Comparison of ENCODE assay signal across 14 cellular contexts in the genomic region with DNA sequence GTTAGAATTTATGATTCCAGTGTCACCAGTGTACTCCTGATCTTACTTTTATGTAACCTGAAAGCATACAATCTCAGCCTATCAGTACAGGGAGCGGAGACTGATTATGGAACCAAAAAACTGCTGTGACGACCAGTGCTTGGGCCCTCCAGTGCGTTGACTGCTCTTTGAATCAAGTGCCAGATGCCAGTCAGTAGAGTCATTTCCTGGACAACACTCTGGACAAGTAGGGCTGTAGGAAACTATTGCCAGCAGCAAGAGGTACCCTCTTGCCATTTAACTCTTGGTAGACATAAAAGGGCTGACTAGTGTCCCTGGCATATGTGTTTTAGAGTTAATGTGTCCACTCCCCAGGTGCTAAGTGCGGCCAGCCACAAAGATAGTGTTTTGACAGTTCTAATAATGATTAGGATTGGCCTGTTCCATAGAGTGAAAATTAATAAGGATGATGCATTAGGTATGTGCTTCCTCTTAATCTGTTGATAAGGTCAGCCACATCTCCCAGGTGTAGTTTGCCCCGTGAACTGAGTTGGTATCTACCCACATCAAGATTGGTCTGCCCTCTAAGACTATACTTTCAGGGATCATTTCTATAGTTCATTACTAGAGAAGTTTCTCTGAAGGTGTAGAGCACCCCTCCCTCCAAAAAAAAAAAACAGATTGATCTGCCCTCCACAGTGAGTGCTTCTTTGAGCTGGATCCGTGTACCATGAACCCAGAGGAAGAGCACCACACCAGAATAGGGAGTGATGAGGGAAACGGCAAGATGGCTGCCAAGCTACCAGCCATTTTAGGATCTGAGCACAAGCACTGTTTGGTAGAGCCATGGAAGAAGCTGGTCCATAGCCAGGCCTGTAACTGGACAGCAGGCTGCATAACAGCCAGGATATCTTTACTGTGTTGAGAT. TPM values are rescaled to one million over a fixed set of nuclear protein-coding genes. Genes with fewer than 3 reads are reported as not detected.
DNase-seq lines count a peak whose midpoint lies in the region; ATAC-seq, FAIRE-seq and TF ChIP-seq lines count a peak whose summit lies in the region.
"Had no signal": no experiment of that assay in that cellular context is flagged by ENCODE, and none has a peak within 500 bp of the region (broad histone marks: within the 10 kb centered on the region; RNA-seq: fewer than 3 reads in every experiment).

No MANE protein-coding gene starts in this region.

- no peak overlapping the region for H2AFZ ChIP-seq in endothelial cell of umbilical vein (ENCODE audit: low read depth, low read length)
- H2AFZ ChIP-seq in osteoblast (ENCODE audit: low read length): no peak overlapping the region

- peak; percentile 97 for FAIRE-seq in endothelial cell of umbilical vein (lab: Jason Lieb, UNC)
- FAIRE-seq: G401.6 had no signal

- H3K4me3 ChIP-seq in Panc1 (ENCODE audit: low read depth in 2 of 2, low read length in 2 of 2) (no peak overlapping the region), endothelial cell of umbilical vein (replicated peaks in 1 of 3; ENCODE audit: insufficient read depth in 1 of 3, low read depth in 1 of 3, low read length in 3 of 3) (no peak overlapping the region), osteoblast (ENCODE audit: insufficient read depth, low read length) (no peak overlapping the region)

- H3K36me3 ChIP-seq in Panc1 (ENCODE audit: control insufficient read depth, insufficient read depth, low read length) (no peaks in the 10 kb centered on the region; the same call in 1 of the 2 replicates), endothelial cell of umbilical vein (ENCODE audit: control insufficient read depth in 2 of 2, extremely low read depth in 1 of 2, insufficient read depth in 2 of 2, low read length in 2 of 2) (peaks cover 13 to 14% of the 10 kb centered on the region in 2 experiments), osteoblast (ENCODE audit: insufficient read depth, low read length) (peaks cover 23% of the 10 kb centered on the region)

- TF ChIP-seq CTCF in Panc1 (IDR thresholded peaks at IDR 0.05) (no peak), endothelial cell of umbilical vein (IDR thresholded peaks at IDR 0.05; ENCODE audit: extremely low read depth in 1 of 2, insufficient read depth in 1 of 2, low read depth in 1 of 2, low read length in 2 of 2) (no peak), osteoblast (IDR thresholded peaks at IDR 0.05; ENCODE audit: extremely low read depth, low read depth, low read length) (no peak)

- DNase-seq in DMS53 (lab: John Stamatoyannopoulos, UW) (peak; percentile 40), DMS53 treated with DMSO at 0.1 percent for 48 hours (lab: John Stamatoyannopoulos, UW; ENCODE audit: unreplicated experiment) (no peak), Panc1 (ENCODE audit: low read depth, low spot score) (no peak), endothelial cell of umbilical vein (ENCODE audit: low read depth, low spot score) (peak; percentile 66), osteoblast (ENCODE audit: insufficient read length, low spot score, missing footprints) (peak; percentile 91), hypothalamus (lab: John Stamatoyannopoulos, UW) (no peak), NOMO-1 treated with dmso at 0.1 percent for 144 hours (lab: John Stamatoyannopoulos, UW; ENCODE audit: unreplicated experiment) (no peak)
- DNase-seq: GOT3; NCI-H524; stimulated activated CD4-positive, alpha-beta T cell treated with anti-CD3 and anti-CD28 coated beads, Interleukin-15, amount 100 ng/mL, for 24 hours; stimulated activated naive CD8-positive, alpha-beta T cell treated with anti-CD3 and anti-CD28 coated beads, Interleukin-15, Interleukin-2, amounts not matched to agents 100 U/mL and 50 U/mL, for 24 hours had no signal

- peaks cover 95% of the 10 kb centered on the region for H3K79me2 ChIP-seq in endothelial cell of umbilical vein (ENCODE audit: control insufficient read depth, insufficient read depth, low read length)
- peaks cover 98% of the 10 kb centered on the region for H3K79me2 ChIP-seq in osteoblast (ENCODE audit: insufficient read depth, low read length)

- no TSS peak for BruUV-seq in Panc1 (replicated peaks; lab: Mats Ljungman, UMichigan)
- BruUV-seq in endothelial cell of umbilical vein (replicated peaks; lab: Mats Ljungman, UMichigan): no TSS peak

- H4K20me1 ChIP-seq in endothelial cell of umbilical vein (replicated peaks; ENCODE audit: control insufficient read depth, extremely low read depth, insufficient read depth, low read length) (peaks cover 16% of the 10 kb centered on the region), osteoblast (ENCODE audit: insufficient read depth, low read length) (peaks cover 67% of the 10 kb centered on the region)

- POLR2A ChIA-PET in Panc1 (lab: Charles Lee) (no interaction called here), endothelial cell of umbilical vein (lab: Charles Lee) (no interaction called here)

- H3K9me3 ChIP-seq in Panc1 (ENCODE audit: control insufficient read depth, insufficient read depth, low read depth, low read length) (no peaks in the 10 kb centered on the region), endothelial cell of umbilical vein (replicated peaks; ENCODE audit: control insufficient read depth, insufficient read depth, low read length) (no peaks in the 10 kb centered on the region), osteoblast (ENCODE audit: low read depth, low read length) (no peaks in the 10 kb centered on the region)

- peak overlapping the region; percentile 64 for H3K4me2 ChIP-seq in endothelial cell of umbilical vein (ENCODE audit: insufficient read depth, low read length)
- H3K4me2 ChIP-seq in osteoblast (ENCODE audit: insufficient read depth, low read length): peak overlapping the region; percentile 8

- H3K27me3 ChIP-seq in Panc1 (ENCODE audit: control insufficient read depth, insufficient read depth, low read length): no peaks in the 10 kb centered on the region
- H3K27me3 ChIP-seq in endothelial cell of umbilical vein (ENCODE audit: control insufficient read depth in 2 of 2, insufficient read depth in 2 of 2, low read length in 2 of 2): no peaks in the 10 kb centered on the region
- H3K27me3 ChIP-seq in osteoblast (ENCODE audit: insufficient read depth, low read length): no peaks in the 10 kb centered on the region

- H3K27ac ChIP-seq in Panc1 (ENCODE audit: low read length): no peak overlapping the region
- H3K27ac ChIP-seq in endothelial cell of umbilical vein (ENCODE audit: insufficient read depth, low read depth, low read length): peak overlapping the region; percentile 6
- H3K27ac ChIP-seq in osteoblast (ENCODE audit: low read depth, low read length): peak overlapping the region; percentile 37
- H3K27ac ChIP-seq: 22Rv1 had no signal

- no peaks in the 10 kb centered on the region for H3K9me1 ChIP-seq in endothelial cell of umbilical vein (replicated peaks; ENCODE audit: control insufficient read depth, extremely low read depth, insufficient read depth, low read length)

- dilution Hi-C loops in endothelial cell of umbilical vein (cut with MboI; ENCODE audit: extremely low pct_ligation_motif_present, low sequenced_read_pairs): no loop called here

- no peak overlapping the region for H3K9ac ChIP-seq in endothelial cell of umbilical vein (replicated peaks; ENCODE audit: extremely low read depth, insufficient read depth, low read length)

- in situ Hi-C loops in Panc1 (cut with HindIII; ENCODE audit: low pct_unique_long_range_greater_than_20kb, low sequenced_read_pairs): no loop called here

- no peak for TF ChIP-seq POLR2A in endothelial cell of umbilical vein (IDR thresholded peaks at IDR 0.05; ENCODE audit: low read depth, low read length)

- intact Hi-C loops in Panc1 (cut with micrococcal nuclease; ENCODE audit: unreplicated experiment) (loop anchor here (10.0 kb wide), 1 partner anchor 62 kb away; no protein-coding TSS in a partner anchor), endothelial cell of umbilical vein (cut with micrococcal nuclease) (no loop called here)

- CTCF ChIA-PET in Panc1 (lab: Charles Lee): interaction anchor here (0.7 kb wide), 1 partner anchor 677 kb away, joined by 3 read pairs; no protein-coding TSS in a partner anchor
- CTCF ChIA-PET in endothelial cell of umbilical vein (lab: Charles Lee): no interaction called here

- ATAC-seq in Panc1 (peak; percentile 66), GM18868 (IDR thresholded peaks at IDR 0.05; ENCODE audit: unreplicated experiment) (no peak)
- ATAC-seq: stimulated activated naive CD8-positive, alpha-beta T cell treated with anti-CD3 and anti-CD28 coated beads, Interleukin-15, Interleukin-2, amounts not matched to agents 100 U/mL and 50 U/mL, for 24 hours had no signal

- peaks cover 19% of the 10 kb centered on the region for H3K4me1 ChIP-seq in Panc1 (ENCODE audit: control insufficient read depth, insufficient read depth, low read length)
- H3K4me1 ChIP-seq in endothelial cell of umbilical vein (ENCODE audit: control insufficient read depth, extremely low read depth, insufficient read depth, low read length): peaks cover 19% of the 10 kb centered on the region
- H3K4me1 ChIP-seq in osteoblast (ENCODE audit: insufficient read depth, low read length): peaks cover 17% of the 10 kb centered on the region

RNA-seq across cellular contexts. Expression of gene AIFM3, which starts 20.7 kb away (rescaled TPM):
- 2.7 TPM for total RNA-seq in Panc1 (2021; ENCODE audit: unreplicated experiment)
- 3.0 TPM for polyA plus RNA-seq in Panc1 (2012; ENCODE audit: insufficient read length)
- not detected in 2 replicates for total RNA-seq in endothelial cell of umbilical vein
- polyA plus RNA-seq in endothelial cell of umbilical vein: 0.11 and 0.15 TPM in 2 replicates
- polyA plus RNA-seq in endothelial cell of umbilical vein (2011; cell fraction: cytosol; rRNA removed): 0.08 TPM in 2 replicates
- 0.49 and 0.70 TPM in 2 replicates for polyA plus RNA-seq in endothelial cell of umbilical vein (2011; cell fraction: nucleus; rRNA removed)
- 0.32 and 0.42 TPM in 2 replicates for polyA plus RNA-seq in endothelial cell of umbilical vein (2012)
- polyA minus RNA-seq in endothelial cell of umbilical vein: not detected in 2 replicates
- not detected for polyA minus RNA-seq in endothelial cell of umbilical vein (2011; cell fraction: cytosol; rRNA and poly(A)+ RNA removed)
- not detected in 2 replicates for polyA minus RNA-seq in endothelial cell of umbilical vein (2011; cell fraction: nucleus; rRNA and poly(A)+ RNA removed)
- total RNA-seq in osteoblast: 0.59 and 0.72 TPM in 2 replicates

RNA-seq across cellular contexts. Expression of gene CRKL, which starts 29.1 kb away (rescaled TPM):
- total RNA-seq in Panc1 (2021; ENCODE audit: unreplicated experiment) (59.4 TPM), endothelial cell of umbilical vein (47.1 and 50.6 TPM in 2 replicates), osteoblast (31.2 and 38.4 TPM in 2 replicates)
- 24.6 TPM for polyA plus RNA-seq in Panc1 (2012; ENCODE audit: insufficient read length)
- polyA plus RNA-seq in endothelial cell of umbilical vein: 15.4 and 18.0 TPM in 2 replicates
- 17.3 and 19.3 TPM in 2 replicates for polyA plus RNA-seq in endothelial cell of umbilical vein (2011; cell fraction: cytosol; rRNA removed)
- polyA plus RNA-seq in endothelial cell of umbilical vein (2011; cell fraction: nucleus; rRNA removed): 11.4 and 13.5 TPM in 2 replicates
- 20.8 and 27.2 TPM in 2 replicates for polyA plus RNA-seq in endothelial cell of umbilical vein (2012)
- 37.3 and 43.3 TPM in 2 replicates for polyA minus RNA-seq in endothelial cell of umbilical vein
- polyA minus RNA-seq in endothelial cell of umbilical vein (2011; cell fraction: cytosol; rRNA and poly(A)+ RNA removed): 12.2 TPM
- 13.4 and 14.8 TPM in 2 replicates for polyA minus RNA-seq in endothelial cell of umbilical vein (2011; cell fraction: nucleus; rRNA and poly(A)+ RNA removed)

RNA-seq across cellular contexts. Expression of gene LZTR1, which starts 35.8 kb away (rescaled TPM):
- total RNA-seq in Panc1 (2021; ENCODE audit: unreplicated experiment): 40.2 TPM
- 30.9 TPM for polyA plus RNA-seq in Panc1 (2012; ENCODE audit: insufficient read length)
- total RNA-seq in endothelial cell of umbilical vein: 60.1 and 86.8 TPM in 2 replicates
- 56.6 and 60.7 TPM in 2 replicates for polyA plus RNA-seq in endothelial cell of umbilical vein
- polyA plus RNA-seq in endothelial cell of umbilical vein (2011; cell fraction: cytosol; rRNA removed): 32.0 and 33.6 TPM in 2 replicates
- polyA plus RNA-seq in endothelial cell of umbilical vein (2011; cell fraction: nucleus; rRNA removed): 361 and 407 TPM in 2 replicates
- 42.2 and 53.4 TPM in 2 replicates for polyA plus RNA-seq in endothelial cell of umbilical vein (2012)
- polyA minus RNA-seq in endothelial cell of umbilical vein: 84.9 and 108 TPM in 2 replicates
- 10.4 TPM for polyA minus RNA-seq in endothelial cell of umbilical vein (2011; cell fraction: cytosol; rRNA and poly(A)+ RNA removed)
- polyA minus RNA-seq in endothelial cell of umbilical vein (2011; cell fraction: nucleus; rRNA and poly(A)+ RNA removed): 64.3 and 102 TPM in 2 replicates
- 56.8 and 58.0 TPM in 2 replicates for total RNA-seq in osteoblast

RNA-seq across cellular contexts. Expression of gene THAP7, which starts 55.6 kb away (rescaled TPM):
- total RNA-seq in Panc1 (2021; ENCODE audit: unreplicated experiment): 23.5 TPM
- polyA plus RNA-seq in Panc1 (2012; ENCODE audit: insufficient read length): 27.8 TPM
- 13.5 and 14.9 TPM in 2 replicates for total RNA-seq in endothelial cell of umbilical vein
- polyA plus RNA-seq in endothelial cell of umbilical vein: 24.4 and 33.0 TPM in 2 replicates
- polyA plus RNA-seq in endothelial cell of umbilical vein (2011; cell fraction: cytosol; rRNA removed): 12.7 and 18.7 TPM in 2 replicates
- 25.1 and 27.2 TPM in 2 replicates for polyA plus RNA-seq in endothelial cell of umbilical vein (2011; cell fraction: nucleus; rRNA removed)
- 8.0 and 11.0 TPM in 2 replicates for polyA plus RNA-seq in endothelial cell of umbilical vein (2012)
- polyA minus RNA-seq in endothelial cell of umbilical vein: 12.4 and 13.0 TPM in 2 replicates
- 18.0 TPM for polyA minus RNA-seq in endothelial cell of umbilical vein (2011; cell fraction: cytosol; rRNA and poly(A)+ RNA removed)
- polyA minus RNA-seq in endothelial cell of umbilical vein (2011; cell fraction: nucleus; rRNA and poly(A)+ RNA removed): 14.9 and 21.5 TPM in 2 replicates
- 23.9 and 24.2 TPM in 2 replicates for total RNA-seq in osteoblast

Comparison
In these comparisons a context has a peak if more than half of its experiments do, and no peak if none do; other contexts are left out.
1. DNase-seq: peak in DMS53 (single experiment), endothelial cell of umbilical vein (single experiment) and osteoblast (single experiment); none in DMS53 treated with DMSO at 0.1 percent for 48 hours (single experiment), Panc1 (single experiment), hypothalamus (0 of 51) and NOMO-1 treated with dmso at 0.1 percent for 144 hours (single experiment).